8 cellular contexts compared by ENCODE assay signal in genomic region chr11:63838150-63838681, GRCh38. TPM values are rescaled to one million over a fixed set of nuclear protein-coding genes. Genes with fewer than 3 reads are reported as not detected.
DNase-seq lines count a peak whose midpoint lies in the region; ATAC-seq and TF ChIP-seq lines count a peak whose summit lies in the region.

No MANE protein-coding gene starts in this region.

- peak overlapping the region in 1 of 2 experiments; percentile 52; a peak in 2 of 4 replicates for H3K4me3 ChIP-seq in DND-41 (ENCODE audit: low read depth in 1 of 2, low read length in 2 of 2)
- H3K4me3 ChIP-seq in NB4 (ENCODE audit: low read depth, low read length), result peak overlapping the region; percentile 64
- no peak overlapping the region for H3K4me3 ChIP-seq in endocrine pancreas (ENCODE audit: control insufficient read depth, insufficient read depth, low read length)
- peak overlapping the region in 1 of 2 donors; percentile 37 for H3K4me3 ChIP-seq in neuronal stem cell (ENCODE audit: low read length in 2 of 2)

- TF ChIP-seq CTCF in DND-41 (IDR thresholded peaks at IDR 0.05; ENCODE audit: borderline replicate concordance, extremely low read depth, low read length, poor library complexity, severe bottlenecking), result no peak
- TF ChIP-seq CTCF in NB4 (IDR thresholded peaks at IDR 0.05; ENCODE audit: low read depth, low read length), result no peak

- H3K36me3 ChIP-seq in DND-41 (ENCODE audit: insufficient read depth, low read length), result peaks cover 27% of the 10 kb centered on the region
- H3K36me3 ChIP-seq in endocrine pancreas (ENCODE audit: control insufficient read depth, insufficient read depth, low read length), result no peaks in the 10 kb centered on the region
- peaks cover 0 to 18% of the 10 kb centered on the region in 2 donors for H3K36me3 ChIP-seq in neuronal stem cell (replicated peaks in 1 of 2; ENCODE audit: control insufficient read depth in 2 of 2, insufficient read depth in 2 of 2, low read length in 2 of 2)

- H3K9ac ChIP-seq in DND-41 (ENCODE audit: low read depth, low read length), result peak overlapping the region; percentile 55
- peak overlapping the region; percentile 4 for H3K9ac ChIP-seq in endocrine pancreas (ENCODE audit: control insufficient read depth, insufficient read depth, low read length)
- peak overlapping the region; percentile 83 for H3K9ac ChIP-seq in neuronal stem cell (ENCODE audit: low read depth, low read length, poor library complexity)

- H3K4me1 ChIP-seq in DND-41 (ENCODE audit: insufficient read depth, low read length) (peaks cover 44% of the 10 kb centered on the region), endocrine pancreas (ENCODE audit: control insufficient read depth, insufficient read depth, low read length) (peaks cover 5% of the 10 kb centered on the region), neuronal stem cell (ENCODE audit: control insufficient read depth in 2 of 2, insufficient read depth in 1 of 2, low read depth in 1 of 2, low read length in 2 of 2) (peaks cover 16 to 26% of the 10 kb centered on the region in 2 donors)

- no peak overlapping the region for H3K23ac ChIP-seq in neuronal stem cell (ENCODE audit: low read depth, low read length, poor library complexity)

- H2BK12ac ChIP-seq in neuronal stem cell (ENCODE audit: low read length), result no peak overlapping the region

- no peak overlapping the region for H2BK15ac ChIP-seq in neuronal stem cell (ENCODE audit: low read length)

- peak overlapping the region; percentile 83 for H2AFZ ChIP-seq in DND-41 (ENCODE audit: low read depth, low read length)
- peak overlapping the region; percentile 80 for H2AFZ ChIP-seq in neuronal stem cell (ENCODE audit: low read length)

- H3K14ac ChIP-seq in neuronal stem cell (ENCODE audit: low read length), result no peak overlapping the region

- H3K27me3 ChIP-seq in DND-41 (ENCODE audit: insufficient read depth, low read length, poor library complexity) (no peaks in the 10 kb centered on the region), endocrine pancreas (ENCODE audit: control insufficient read depth, insufficient read depth, low read length) (no peaks in the 10 kb centered on the region), neuronal stem cell (ENCODE audit: control insufficient read depth in 3 of 3, insufficient read depth in 3 of 3, low read depth in 1 of 3, low read length in 3 of 3) (no peaks in the 10 kb centered on the region)

- DNase-seq in DND-41, result no peak
- no peak for DNase-seq in NB4 (ENCODE audit: low read depth)
- no peak for DNase-seq in neuronal stem cell (ENCODE audit: low spot score)
- no peak for DNase-seq in NOMO-1 (lab: John Stamatoyannopoulos, UW; ENCODE audit: unreplicated experiment in 2 of 2)

- peak overlapping the region; percentile 79 for H3K27ac ChIP-seq in DND-41 (ENCODE audit: low read length)
- H3K27ac ChIP-seq in neuronal stem cell (replicated peaks; ENCODE audit: low read length), result no peak overlapping the region

- no peak overlapping the region for H4K8ac ChIP-seq in neuronal stem cell (ENCODE audit: low read depth, low read length)

- H3K4me2 ChIP-seq in DND-41 (ENCODE audit: insufficient read depth, low read length), result peak overlapping the region; percentile 71
- H3K4me2 ChIP-seq in neuronal stem cell (ENCODE audit: insufficient read depth, low read length, poor library complexity, severe bottlenecking), result peak overlapping the region; percentile 39

- no peaks in the 10 kb centered on the region for H3K9me3 ChIP-seq in DND-41 (ENCODE audit: insufficient read depth, low read length, severe bottlenecking)
- no peaks in the 10 kb centered on the region for H3K9me3 ChIP-seq in endocrine pancreas (ENCODE audit: control insufficient read depth, low read length)
- no peaks in the 10 kb centered on the region for H3K9me3 ChIP-seq in neuronal stem cell (replicated peaks in 1 of 2; ENCODE audit: control insufficient read depth in 2 of 2, insufficient read depth in 1 of 2, low read depth in 1 of 2, low read length in 2 of 2)

- peaks cover 43% of the 10 kb centered on the region for H3K79me2 ChIP-seq in DND-41 (ENCODE audit: insufficient read depth, low read length)

- ATAC-seq in DND-41 (ENCODE audit: insufficient read depth, low read depth) (no peak), GM21390 (IDR thresholded peaks at IDR 0.05; ENCODE audit: unreplicated experiment) (no peak), GM19395 (IDR thresholded peaks at IDR 0.05; ENCODE audit: unreplicated experiment) (no peak), GM19328 (IDR thresholded peaks at IDR 0.05; ENCODE audit: unreplicated experiment) (no peak)

- no peak for TF ChIP-seq POLR2A in NB4 (IDR thresholded peaks at IDR 0.05; ENCODE audit: extremely low read depth, insufficient read length)

- no peak overlapping the region for H3K4ac ChIP-seq in neuronal stem cell (ENCODE audit: low read length)

- H3K79me1 ChIP-seq in neuronal stem cell (ENCODE audit: low read depth, low read length), result peaks cover 2% of the 10 kb centered on the region

- H2BK5ac ChIP-seq in neuronal stem cell (ENCODE audit: low read length), result no peak overlapping the region

- no CpG with 5 or more reads among the region's 19 CpGs for WGBS in neuronal stem cell (ENCODE audit: extremely low coverage in 2 of 2, insufficient read length in 2 of 2, insufficient replicate concordance in 1 of 2), 2 donors

- peaks cover 39% of the 10 kb centered on the region for H4K20me1 ChIP-seq in DND-41 (ENCODE audit: insufficient read depth, low read length)

- H2AK5ac ChIP-seq in neuronal stem cell (ENCODE audit: low read depth, low read length), result no peak overlapping the region

- no peak overlapping the region for H4K91ac ChIP-seq in neuronal stem cell (ENCODE audit: low read depth, low read length, poor library complexity)

- no peak overlapping the region for H2BK120ac ChIP-seq in neuronal stem cell (ENCODE audit: low read depth, low read length)

- peak overlapping the region; percentile 15 for H3K18ac ChIP-seq in neuronal stem cell (ENCODE audit: low read length)

RNA-seq across cellular contexts. Expression of gene MARK2, which starts 0.7 kb away (rescaled TPM):
- polyA plus RNA-seq in neuronal stem cell (2013, experiment 1 of 2), result 29.7 TPM
- 29.6 TPM for polyA plus RNA-seq in neuronal stem cell (2013, experiment 2 of 2)

RNA-seq across cellular contexts. Expression of gene SPINDOC, which starts 25.0 kb away (rescaled TPM):
- 75.8 TPM for polyA plus RNA-seq in neuronal stem cell (2013, experiment 1 of 2)
- polyA plus RNA-seq in neuronal stem cell (2013, experiment 2 of 2), result 74.3 TPM

Comparison
In these comparisons a context has a peak if more than half of its experiments do, and no peak if none do; other contexts are left out.
1. H3K9ac ChIP-seq: peak in every context shown above with its lines; median percentile 83 in neuronal stem cell; 55 in DND-41; 4 in endocrine pancreas.